In the genomic region with DNA sequence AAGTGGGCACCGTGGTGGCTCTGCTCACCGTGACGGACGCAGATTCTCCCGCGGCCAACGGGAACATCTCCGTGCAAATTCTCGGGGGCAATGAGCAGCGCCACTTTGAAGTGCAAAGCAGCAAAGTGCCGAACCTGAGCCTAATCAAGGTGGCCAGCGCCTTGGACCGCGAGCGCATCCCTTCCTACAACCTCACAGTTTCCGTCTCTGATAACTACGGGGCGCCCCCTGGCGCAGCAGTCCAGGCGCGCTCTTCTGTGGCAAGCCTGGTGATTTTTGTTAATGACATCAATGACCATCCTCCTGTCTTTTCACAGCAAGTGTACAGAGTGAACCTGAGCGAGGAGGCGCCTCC, we compare ENCODE assay signal across 8 cellular contexts. TPM values are rescaled to one million over a fixed set of nuclear protein-coding genes. Genes with fewer than 3 reads are reported as not detected.
A peak's percentile ranks its signal among the peaks of the same experiment; 100 is the strongest.
DNase-seq lines count a peak whose midpoint lies in the region; ATAC-seq, FAIRE-seq and TF ChIP-seq lines count a peak whose summit lies in the region.

No MANE protein-coding gene starts in this region.

- H3K27me3 ChIP-seq in liver (ENCODE audit: control insufficient read depth in 4 of 4, insufficient read depth in 4 of 4, low read length in 3 of 4) (no peaks in the 10 kb centered on the region), HepG2 (ENCODE audit: control insufficient read depth in 1 of 2, insufficient read depth in 2 of 2, low read length in 2 of 2) (peaks cover 0 to 6% of the 10 kb centered on the region in 2 experiments; a peak in 1 of 5 replicates), breast epithelium (peaks cover 0 to 12% of the 10 kb centered on the region in 2 donors), stomach (peaks cover 0 to 41% (median 19%) of the 10 kb centered on the region in 3 donors)

- H4K20me1 ChIP-seq in HepG2 (ENCODE audit: insufficient read depth, low read length): no peaks in the 10 kb centered on the region

- POLR2A ChIA-PET in HepG2 (lab: Yijun Ruan, JAX): no interaction called here

- peak overlapping the region; percentile 75 to 90 (median 85) for H3K4me3 ChIP-seq in liver (ENCODE audit: low read depth in 1 of 3, low read length in 3 of 3)
- no peak overlapping the region for H3K4me3 ChIP-seq in HepG2 (replicated peaks in 1 of 3; ENCODE audit: insufficient read depth in 1 of 3, low read depth in 2 of 3, low read length in 3 of 3)
- H3K4me3 ChIP-seq in breast epithelium: peak overlapping the region; percentile 77 to 88 (median 81)
- H3K4me3 ChIP-seq in stomach: peak overlapping the region; percentile 73 to 80 (median 79)

- peaks cover 4 to 42% (median 28%) of the 10 kb centered on the region in 4 donors for H3K4me1 ChIP-seq in liver (ENCODE audit: control insufficient read depth in 4 of 4, insufficient read depth in 4 of 4, low read length in 3 of 4)
- peaks cover 20% of the 10 kb centered on the region for H3K4me1 ChIP-seq in HepG2 (ENCODE audit: insufficient read depth, low read length)
- H3K4me1 ChIP-seq in breast epithelium: peaks cover 5 to 7% of the 10 kb centered on the region in 2 donors
- H3K4me1 ChIP-seq in stomach: peaks cover 14 to 69% (median 48%) of the 10 kb centered on the region in 4 donors

- FAIRE-seq in HepG2 (lab: Jason Lieb, UNC): no peak

- no peak overlapping the region for H3K27ac ChIP-seq in liver (ENCODE audit: low read depth in 1 of 2, low read length in 2 of 2)
- no peak overlapping the region for H3K27ac ChIP-seq in HepG2 (ENCODE audit: extremely low read length, insufficient read depth, low read length)
- H3K27ac ChIP-seq in breast epithelium: peak overlapping the region; percentile 30 to 91
- peak overlapping the region; percentile 21 to 93 (median 85) for H3K27ac ChIP-seq in stomach

- CTCF ChIA-PET in HepG2 (lab: Yijun Ruan, JAX; ENCODE audit: low intra/inter-chr PET ratio, low total read pairs): no interaction called here

- no peak overlapping the region for H2AFZ ChIP-seq in HepG2 (ENCODE audit: low read length)

- H3K9me3 ChIP-seq in liver (ENCODE audit: control insufficient read depth in 4 of 4, low read length in 3 of 4) (no peaks in the 10 kb centered on the region), HepG2 (ENCODE audit: low read length) (no peaks in the 10 kb centered on the region), breast epithelium (no peaks in the 10 kb centered on the region), stomach (no peaks in the 10 kb centered on the region)

- in situ Hi-C loops in HepG2 (cut with HindIII; ENCODE audit: extremely low pct_ligation_motif_present, low pct_unique_long_range_greater_than_20kb): loop anchor here (10.0 to 25.0 kb wide), 3 partner anchors 657 to 1295 kb away; no protein-coding TSS in a partner anchor

- no peak overlapping the region for H3K4me2 ChIP-seq in HepG2 (ENCODE audit: low read depth, low read length)

- H3K9ac ChIP-seq in liver (ENCODE audit: low read depth in 1 of 2, low read length in 2 of 2) (no peak overlapping the region), HepG2 (ENCODE audit: insufficient read depth, low read depth, low read length) (no peak overlapping the region)

- TF ChIP-seq RAD21 in liver (IDR thresholded peaks at IDR 0.05) (no peak), HepG2 (CRISPR knock-in tag; IDR thresholded peaks at IDR 0.05) (no peak)

- H3K36me3 ChIP-seq in liver (ENCODE audit: control insufficient read depth in 4 of 4, insufficient read depth in 3 of 4, low read depth in 1 of 4, low read length in 3 of 4) (no peaks in the 10 kb centered on the region), HepG2 (replicated peaks in 1 of 2; ENCODE audit: control insufficient read depth in 1 of 2, insufficient read depth in 2 of 2, low read length in 2 of 2) (no peaks in the 10 kb centered on the region), breast epithelium (no peaks in the 10 kb centered on the region), stomach (no peaks in the 10 kb centered on the region)

- 30% methylated on average over 23 of the region's 23 CpGs for WGBS in liver
- WGBS in HepG2 (ENCODE audit: low lambda C conversion rate): 97% methylated on average over 17 of the region's 23 CpGs
- WGBS in stomach, 5 donors: 3 to 13% (median 8%) methylated on average over 6 to 23 of the region's 23 CpGs

- TF ChIP-seq EP300 in HepG2 (IDR thresholded peaks at IDR 0.05; ENCODE audit: low read depth in 2 of 2, low read length in 2 of 2) (no peak), HepG2 (CRISPR knock-in tag; IDR thresholded peaks at IDR 0.05; ENCODE audit: borderline replicate concordance) (no peak), stomach (IDR thresholded peaks at IDR 0.05) (no peak)

- no peaks in the 10 kb centered on the region for H3K79me2 ChIP-seq in HepG2 (ENCODE audit: insufficient read depth, low read length)

- no peak for DNase-seq in HepG2 (ENCODE audit: low spot score)
- no peak for DNase-seq in breast epithelium (ENCODE audit: low spot score in 2 of 2)
- peak; percentile 66 for DNase-seq in kidney glomerular epithelial cell (lab: John Stamatoyannopoulos, UW)
- no peak for DNase-seq in stomach
- no peak for DNase-seq in LoVo (ENCODE audit: low spot score)

- intact Hi-C loops in HepG2 (cut with micrococcal nuclease; ENCODE audit: unreplicated experiment) (loop anchor here (10.0 kb wide), 2 partner anchors 207 to 277 kb away; no protein-coding TSS in a partner anchor), breast epithelium (cut with DNase I; ENCODE audit: low total_unique reads) (no loop called here), stomach (cut with DNase I; ENCODE audit: low total_unique reads) (no loop called here)

- no peak for ATAC-seq in HepG2
- ATAC-seq in HG03045 (IDR thresholded peaks at IDR 0.05; ENCODE audit: unreplicated experiment): no peak
- no peak for ATAC-seq in activated CD4-positive, CD25-positive, alpha-beta regulatory T cell treated with anti-CD3 and anti-CD28 coated beads, Interleukin-2, amount 50 U/mL, for 24 hours

- TF ChIP-seq CTCF in liver (IDR thresholded peaks at IDR 0.05; ENCODE audit: low read depth, low read length, missing input control): peak; percentile 6
- TF ChIP-seq CTCF in HepG2 (CRISPR knock-in tag; IDR thresholded peaks at IDR 0.05): no peak
- no peak for TF ChIP-seq CTCF in breast epithelium (IDR thresholded peaks at IDR 0.05)
- TF ChIP-seq CTCF in stomach (IDR thresholded peaks at IDR 0.05): peak in 3 of 7 experiments; percentile 13 to 36 (median 25)

- no peak for TF ChIP-seq POLR2A in HepG2 (IDR thresholded peaks at IDR 0.05; ENCODE audit: insufficient read depth in 1 of 2, low read depth in 2 of 2, low read length in 2 of 2)
- no peak for TF ChIP-seq POLR2A in breast epithelium (IDR thresholded peaks at IDR 0.05)
- TF ChIP-seq POLR2A in stomach (IDR thresholded peaks at IDR 0.05): no peak

- BruUV-seq in HepG2 (replicated peaks; lab: Mats Ljungman, UMichigan): no TSS peak

TF ChIP-seq in liver, 16 proteins besides CTCF, POLR2A, EP300 and RAD21 (continues in another document):
- TF ChIP-seq ATF3 (IDR thresholded peaks at IDR 0.05) (no peak), FOXA1 (IDR thresholded peaks at IDR 0.05) (no peak), FOXA2 (IDR thresholded peaks at IDR 0.05) (no peak), HNF4G (IDR thresholded peaks at IDR 0.05) (no peak), HNF4A (conservative IDR thresholded peaks at IDR 0.05) (no peak), TAF1 (conservative IDR thresholded peaks at IDR 0.05) (no peak)

TF ChIP-seq in HepG2, 621 proteins besides CTCF, POLR2A, EP300 and RAD21 (continues in another document):
- TF ChIP-seq SMARCE1 (IDR thresholded peaks at IDR 0.05; ENCODE audit: borderline replicate concordance): no peak
- no peak for TF ChIP-seq HOXD1 (CRISPR knock-in tag; IDR thresholded peaks at IDR 0.05)
- TF ChIP-seq ZNF225 (CRISPR knock-in tag; IDR thresholded peaks at IDR 0.05): no peak
- no peak for TF ChIP-seq AGO2 (optimal IDR thresholded peaks at IDR 0.05; ENCODE audit: low read depth, low read length)
- no peak for TF ChIP-seq ZNF572 (CRISPR knock-in tag; IDR thresholded peaks at IDR 0.05)
- no peak for TF ChIP-seq ATF3 (CRISPR knock-in tag; IDR thresholded peaks at IDR 0.05)

RNA-seq across cellular contexts. Expression of gene FAT4, which starts 2.7 kb away (rescaled TPM):
- total RNA-seq in liver (10 to 100 TPM in 1 of 2 donors, 1 to 10 TPM in 1; 7.2 to 11.5 TPM), HepG2 (2016; rRNA removed; fragmentation: Illumina TruSeq; extraction: Trizol) (0.27 TPM in 2 replicates), breast epithelium (10 to 100 TPM; 10.7 to 25.1 (median 13.4) TPM), stomach (10 to 100 TPM in 2 of 5 donors, 1 to 10 TPM in 3; 6.7 to 76.7 (median 8.4) TPM)
- polyA plus RNA-seq in liver (under 1 TPM; 0.90 to 0.96 TPM), HepG2 (2011; rRNA removed) (0.69 and 1.2 TPM in 2 replicates), stomach (under 1 TPM; 0.46 to 0.56 (median 0.50) TPM)
- total RNA-seq in HepG2 (2016; cell fraction: cytosol; rRNA removed; fragmentation: Illumina TruSeq; extraction: Trizol; ENCODE audit: low read depth): under 0.01 TPM in 1 of 2 replicates, not detected in the other
- total RNA-seq in HepG2 (2016; cell fraction: insoluble cytoplasmic fraction; rRNA removed; fragmentation: Illumina TruSeq; extraction: Trizol): 0.24 and 0.28 TPM in 2 replicates
- 0.03 and 0.06 TPM in 2 replicates for total RNA-seq in HepG2 (2016; cell fraction: membrane; rRNA removed; fragmentation: Illumina TruSeq; extraction: Trizol)
- 0.69 and 0.78 TPM in 2 replicates for total RNA-seq in HepG2 (2016; cell fraction: nucleus; rRNA removed; fragmentation: Illumina TruSeq; extraction: Trizol)
- polyA plus RNA-seq in HepG2 (2011; cell fraction: cytosol; rRNA removed): 0.42 and 0.63 TPM in 2 replicates
- polyA plus RNA-seq in HepG2 (2011; cell fraction: nucleus; rRNA removed): 0.92 and 1.0 TPM in 2 replicates
- polyA plus RNA-seq in HepG2 (2012): 0.25 and 0.79 TPM in 2 replicates
- not detected in 2 replicates for polyA plus RNA-seq in HepG2 (2016; cell fraction: cytosol; fragmentation: Illumina TruSeq; extraction: Trizol; ENCODE audit: low read depth)
- polyA plus RNA-seq in HepG2 (2016; cell fraction: insoluble cytoplasmic fraction; fragmentation: Illumina TruSeq; extraction: Trizol; ENCODE audit: low read depth): 0.08 TPM in 2 replicates
- 0.02 TPM in 1 of 2 replicates, not detected in the other for polyA plus RNA-seq in HepG2 (2016; cell fraction: membrane; fragmentation: Illumina TruSeq; extraction: Trizol; ENCODE audit: low read depth)
- 0.24 and 0.29 TPM in 2 replicates for polyA plus RNA-seq in HepG2 (2016; cell fraction: nucleus; fragmentation: Illumina TruSeq; extraction: Trizol; ENCODE audit: insufficient read depth, low read depth)
- 0.94 and 2.7 TPM in 2 replicates for polyA minus RNA-seq in HepG2 (2011; rRNA and poly(A)+ RNA removed; ENCODE audit: low replicate concordance)
- polyA minus RNA-seq in HepG2 (2011; cell fraction: cytosol; rRNA and poly(A)+ RNA removed): 1.4 and 2.4 TPM in 2 replicates
- polyA minus RNA-seq in HepG2 (2011; cell fraction: nucleus; rRNA and poly(A)+ RNA removed): 6.6 and 8.8 TPM in 2 replicates

Comparison
In these comparisons a context has a peak if more than half of its experiments do, and no peak if none do; other contexts are left out.
1. H3K4me3 ChIP-seq: peak in liver (3 of 3), breast epithelium (3 of 3) and stomach (4 of 4); none in HepG2 (0 of 3).
2. H3K27ac ChIP-seq: peak in breast epithelium (2 of 2) and stomach (5 of 5); none in liver (0 of 2) and HepG2 (single experiment).